Comparison of ENCODE assay signal across 30 cellular contexts in the genomic region with DNA sequence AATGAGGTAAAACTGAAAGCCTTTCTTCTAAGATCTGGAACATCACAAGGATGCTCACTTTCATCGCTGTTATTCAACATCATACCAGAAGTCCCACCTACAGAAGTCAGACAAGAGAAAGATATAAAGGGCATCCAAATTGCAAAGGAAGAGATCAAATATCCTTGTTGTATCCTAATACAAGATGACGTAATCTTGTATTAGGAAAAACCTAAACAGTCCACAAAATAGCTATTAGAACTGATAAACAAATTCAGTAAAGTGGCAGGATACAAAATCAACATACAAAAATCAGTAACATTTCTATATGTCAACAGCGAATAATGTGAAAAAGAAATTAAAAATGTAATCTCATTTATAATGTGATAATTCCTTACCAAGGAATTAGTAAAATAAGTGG.
"Had no signal": no experiment of that assay in that cellular context is flagged by ENCODE, and none has a peak within 500 bp of the region (broad histone marks: within the 10 kb centered on the region; RNA-seq: fewer than 3 reads in every experiment).

No MANE protein-coding gene starts in this region.

- ATAC-seq: activated CD8-positive, alpha-beta T cell treated with anti-CD3 and anti-CD28 coated beads for 36 hours; activated naive CD8-positive, alpha-beta T cell treated with anti-CD3 and anti-CD28 coated beads, Interleukin-2, amount 50 U/mL, for 24 hours; activated T-cell treated with anti-CD3 and anti-CD28 coated beads, Interleukin-2, amount 50 U/mL, for 4 hours had no signal

- H3K4me3 ChIP-seq: ascending aorta, cardiac muscle cell had no signal

- H3K27me3 ChIP-seq: ascending aorta, cardiac muscle cell had no signal

- H3K36me3 ChIP-seq: ascending aorta, cardiac muscle cell had no signal

- H3K27ac ChIP-seq: ascending aorta, cardiac muscle cell, VCaP had no signal

- FAIRE-seq: bronchial epithelial cell, TTC549 had no signal

- DNase-seq: activated B cell treated with CpG ODN at 0.5 μM for 24 hours; activated CD4-positive, alpha-beta memory T cell treated with anti-CD3 and anti-CD28 coated beads for 36 hours; activated CD4-positive, alpha-beta T cell treated with anti-CD3 and anti-CD28 coated beads for 4 hours; activated CD4-positive, alpha-beta T cell treated with anti-CD3 and anti-CD28 coated beads, Interleukin-2, amount 10 ng/mL, durations not matched to agents 24 days and 14 days; activated CD4-positive, alpha-beta T cell treated with anti-CD3 and anti-CD28 coated beads, Interleukin-2, amount 50 U/mL, for 1 hour; activated CD4-positive, alpha-beta T cell treated with anti-CD3 and anti-CD28 coated beads, Interleukin-2, amount 50 U/mL, for 4 hours; activated CD4-positive, CD25-positive, alpha-beta regulatory T cell treated with anti-CD3 and anti-CD28 coated beads, Interleukin-2, amount 50 U/mL, for 72 hours; activated CD8-positive, alpha-beta memory T cell treated with anti-CD3 and anti-CD28 coated beads, Interleukin-2, amount 50 U/mL, for 4 hours; activated CD8-positive, alpha-beta T cell treated with anti-CD3 and anti-CD28 coated beads for 36 hours; activated effector memory CD4-positive, alpha-beta T cell treated with Interleukin-2 at 50 U/mL for 16 hours; activated gamma-delta T cell; activated naive CD4-positive, alpha-beta T cell treated with anti-CD3 and anti-CD28 coated beads, Interleukin-2, amount 10 ng/mL, durations not matched to agents 7 days and 5 days; activated naive CD4-positive, alpha-beta T cell treated with Interleukin-2 at 50 U/mL for 16 hours; activated naive CD8-positive, alpha-beta T cell treated with anti-CD3 and anti-CD28 coated beads, Interleukin-2, amount 10 ng/mL, durations not matched to agents 7 days and 5 days; activated naive CD8-positive, alpha-beta T cell treated with anti-CD3 and anti-CD28 coated beads, Interleukin-2, amount 50 U/mL, for 24 hours; activated T-cell treated with anti-CD3 and anti-CD28 coated beads for 4 hours; activated T-cell treated with anti-CD3 and anti-CD28 coated beads, Interleukin-2, amount 50 U/mL, for 1 hour; activated T-cell treated with anti-CD3 and anti-CD28 coated beads, Interleukin-2, amount 50 U/mL, for 4 hours; amygdala; anterior cingulate cortex; caudate nucleus; cerebellar nuclear complex; T-helper 1 cell; T-helper 2 cell; T-helper 9 cell had no signal
